Comparison of ENCODE assay signal across 31 cellular contexts in the genomic region with DNA sequence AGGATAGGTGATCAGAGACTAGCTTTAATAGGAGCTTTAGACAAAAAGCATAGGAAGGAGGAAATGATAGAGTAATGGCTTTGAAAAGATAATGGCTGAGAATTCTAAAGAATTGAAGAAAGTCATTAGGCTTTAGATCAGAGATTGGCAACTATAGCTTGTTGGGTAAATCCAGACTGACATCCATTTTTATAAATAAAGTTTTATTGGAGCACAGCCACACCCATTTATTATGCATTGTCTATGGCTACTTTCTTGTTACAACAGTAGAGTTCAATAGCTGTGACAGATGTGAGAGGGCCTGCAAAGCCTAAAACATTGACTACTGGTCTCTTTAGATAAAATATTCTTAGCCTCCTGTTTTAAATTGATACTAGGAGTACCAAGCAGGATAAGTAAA. TPM values are rescaled to one million over a fixed set of nuclear protein-coding genes. Genes with fewer than 3 reads are reported as not detected.
"Had no signal": no experiment of that assay in that cellular context is flagged by ENCODE, and none has a peak within 500 bp of the region (broad histone marks: within the 10 kb centered on the region; RNA-seq: fewer than 3 reads in every experiment).

No MANE protein-coding gene starts in this region.

- FAIRE-seq: kidney had no signal

- H3K27ac ChIP-seq: colonic mucosa, epithelial cell of prostate, esophagus squamous epithelium, gastrocnemius medialis, heart right ventricle, left lung, lower lobe of right lung had no signal

- H3K27me3 Mint-ChIP-seq: dendritic cell treated with granulocyte-macrophage colony-stimulating factor and Interleukin-4, amounts not matched to agents 40 ng/mL and 50 ng/mL, for 4 days; effector memory CD8-positive, alpha-beta T cell had no signal

- H3K27ac Mint-ChIP-seq: dendritic cell treated with granulocyte-macrophage colony-stimulating factor and Interleukin-4, amounts not matched to agents 40 ng/mL and 50 ng/mL, for 4 days; endodermal cell; mesothelial cell of epicardium had no signal

- H3K9me3 ChIP-seq: colonic mucosa, esophagus squamous epithelium, gastrocnemius medialis, heart right ventricle, left lung, lower lobe of right lung, mucosa of descending colon had no signal

- ATAC-seq: effector memory CD8-positive, alpha-beta T cell; esophagus mucosa; gastrocnemius medialis; heart right ventricle; left lung; left ventricle myocardium superior; lower lobe of right lung; mucosa of descending colon had no signal

- H3K4me3 Mint-ChIP-seq: dendritic cell treated with granulocyte-macrophage colony-stimulating factor and Interleukin-4, amounts not matched to agents 40 ng/mL and 50 ng/mL, for 4 days; effector memory CD8-positive, alpha-beta T cell; endodermal cell; mesothelial cell of epicardium had no signal

- DNase-seq: cerebellar nuclear complex; colonic mucosa; cortex of kidney; effector CD8-positive, alpha-beta T cell; effector memory CD8-positive, alpha-beta T cell; endodermal cell; erythroblast; esophagus squamous epithelium; foreskin fibroblast; foreskin melanocyte; gastrocnemius medialis; glutamatergic neuron; head of caudate nucleus; heart right ventricle; hippocampal formation; islet precursor cell; kidney; kidney glomerular epithelial cell; left lung; left ventricle myocardium superior; lower lobe of right lung; mesenchymal stem cell; mucosa of descending colon had no signal

- H3K9me3 Mint-ChIP-seq: dendritic cell treated with granulocyte-macrophage colony-stimulating factor and Interleukin-4, amounts not matched to agents 40 ng/mL and 50 ng/mL, for 4 days; effector memory CD8-positive, alpha-beta T cell; endodermal cell; mesothelial cell of epicardium had no signal

- H3K27me3 ChIP-seq: colonic mucosa, esophagus squamous epithelium, gastrocnemius medialis, left lung had no signal

- H3K36me3 ChIP-seq: colonic mucosa, esophagus squamous epithelium, gastrocnemius medialis, heart right ventricle, left lung, lower lobe of right lung had no signal

- H3K4me1 ChIP-seq: colonic mucosa, gastrocnemius medialis, lower lobe of right lung had no signal

- H3K4me3 ChIP-seq: colonic mucosa, esophagus squamous epithelium, gastrocnemius medialis, heart right ventricle, left lung, lower lobe of right lung, mucosa of descending colon had no signal

- H3K36me3 Mint-ChIP-seq: mesothelial cell of epicardium had no signal

- H3K4me1 Mint-ChIP-seq: endodermal cell, mesothelial cell of epicardium had no signal

RNA-seq across cellular contexts. Expression of gene FYB1, which starts 40.7 kb away (rescaled TPM):
- total RNA-seq: chondrocyte, dermis microvascular lymphatic vessel endothelial cell, endodermal cell, glomerular endothelial cell, lung microvascular endothelial cell had no signal
